20 cellular contexts compared by ENCODE assay signal in the genomic region with DNA sequence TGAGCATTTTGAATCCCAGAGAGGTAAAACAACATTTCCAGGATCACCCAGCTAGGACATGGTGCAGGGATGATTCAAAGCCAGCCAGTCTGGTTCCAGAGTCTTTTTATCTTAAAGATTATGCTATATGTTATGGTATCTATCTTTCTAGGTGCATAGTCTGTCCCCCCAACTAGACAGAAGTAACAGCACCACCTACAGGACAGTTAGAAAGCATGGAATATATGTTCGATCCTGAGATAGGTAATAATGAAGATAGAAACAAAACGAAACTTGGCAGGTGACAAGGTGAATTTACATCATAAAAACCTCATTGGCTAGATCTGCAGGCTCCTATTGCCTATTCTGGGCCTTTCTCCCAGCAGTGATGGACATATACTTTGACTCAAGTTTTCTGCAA.
DNase-seq lines count a peak whose midpoint lies in the region; ATAC-seq, FAIRE-seq and TF ChIP-seq lines count a peak whose summit lies in the region.
"Had no signal": no experiment of that assay in that cellular context is flagged by ENCODE, and none has a peak within 500 bp of the region (broad histone marks: within the 10 kb centered on the region; RNA-seq: fewer than 3 reads in every experiment).

No MANE protein-coding gene starts in this region.

- H3K4me3 ChIP-seq in DND-41 (ENCODE audit: low read depth in 1 of 2, low read length in 2 of 2): no peak overlapping the region
- no peak overlapping the region for H3K4me3 ChIP-seq in astrocyte (ENCODE audit: insufficient read depth, low read depth, low read length)
- no peak overlapping the region for H3K4me3 ChIP-seq in osteoblast (ENCODE audit: insufficient read depth, low read length)
- H3K4me3 ChIP-seq: thoracic aorta had no signal

- H3K4me1 Mint-ChIP-seq in astrocyte (ENCODE audit: low read depth, unreplicated experiment): no peaks in the 10 kb centered on the region
- H3K4me1 Mint-ChIP-seq: B cell; naive thymus-derived CD8-positive, alpha-beta T cell; T-cell had no signal

- H3K4me3 Mint-ChIP-seq in astrocyte (ENCODE audit: unreplicated experiment): no peak overlapping the region
- H3K4me3 Mint-ChIP-seq: B cell; naive thymus-derived CD8-positive, alpha-beta T cell; T-cell had no signal

- peaks cover 7% of the 10 kb centered on the region for H3K9me3 Mint-ChIP-seq in astrocyte (ENCODE audit: unreplicated experiment)

- H3K27ac Mint-ChIP-seq in astrocyte (ENCODE audit: unreplicated experiment): no peak overlapping the region
- H3K27ac Mint-ChIP-seq: B cell; naive thymus-derived CD8-positive, alpha-beta T cell; T-cell had no signal

- H4K20me1 ChIP-seq in DND-41 (ENCODE audit: insufficient read depth, low read length) (no peaks in the 10 kb centered on the region), astrocyte (ENCODE audit: insufficient read depth, low read length) (no peaks in the 10 kb centered on the region), osteoblast (ENCODE audit: insufficient read depth, low read length) (no peaks in the 10 kb centered on the region)

- no peak overlapping the region for H3K27ac ChIP-seq in 22Rv1
- no peak overlapping the region for H3K27ac ChIP-seq in DND-41 (ENCODE audit: low read length)
- H3K27ac ChIP-seq in astrocyte (ENCODE audit: low read depth, low read length): no peak overlapping the region
- no peak overlapping the region for H3K27ac ChIP-seq in osteoblast (ENCODE audit: low read depth, low read length)
- H3K27ac ChIP-seq: thoracic aorta had no signal

- H3K36me3 Mint-ChIP-seq in astrocyte (ENCODE audit: low read depth, unreplicated experiment): no peaks in the 10 kb centered on the region
- H3K36me3 Mint-ChIP-seq: naive thymus-derived CD8-positive, alpha-beta T cell; T-cell had no signal

- DNase-seq in DND-41 (no peak), NAMALWA (ENCODE audit: low spot score) (peak; percentile 4), astrocyte (ENCODE audit: low read depth) (no peak), cerebellum (ENCODE audit: low spot score) (no peak), osteoblast (ENCODE audit: insufficient read length, low spot score, missing footprints) (no peak), SKM-1 (lab: John Stamatoyannopoulos, UW; ENCODE audit: unreplicated experiment) (no peak)
- DNase-seq: activated CD4-positive, CD25-positive, alpha-beta regulatory T cell; activated naive CD4-positive, alpha-beta T cell treated with Interleukin-2 at 50 U/mL for 16 hours; IMR-90; naive thymus-derived CD8-positive, alpha-beta T cell; NCI-H187; NK-92 treated with Interleukin-12 subunit alpha and Interleukin-12 subunit beta, amount 100 ng/mL, for 24 hours; retina; stimulated activated CD4-positive, alpha-beta T cell treated with anti-CD3 and anti-CD28 coated beads, Interleukin-2, amount 100 ng/mL, for 24 hours; stimulated activated CD8-positive, alpha-beta memory T cell treated with anti-CD3 and anti-CD28 coated beads, Interleukin-4, amount 100 ng/mL, for 48 hours; T-cell had no signal

- H3K27me3 ChIP-seq in DND-41 (ENCODE audit: insufficient read depth, low read length, poor library complexity) (no peaks in the 10 kb centered on the region), astrocyte (ENCODE audit: insufficient read depth, low read length) (no peaks in the 10 kb centered on the region), osteoblast (ENCODE audit: insufficient read depth, low read length) (no peaks in the 10 kb centered on the region)

- FAIRE-seq in astrocyte (lab: Jason Lieb, UNC): peak; percentile 64

- H3K4me2 ChIP-seq in DND-41 (ENCODE audit: insufficient read depth, low read length): no peak overlapping the region
- no peak overlapping the region for H3K4me2 ChIP-seq in astrocyte (ENCODE audit: low read length)
- H3K4me2 ChIP-seq in osteoblast (ENCODE audit: insufficient read depth, low read length): no peak overlapping the region

- peak; percentile 29 for TF ChIP-seq CTCF in 22Rv1 (IDR thresholded peaks at IDR 0.05)
- TF ChIP-seq CTCF in DND-41 (IDR thresholded peaks at IDR 0.05; ENCODE audit: borderline replicate concordance, extremely low read depth, low read length, poor library complexity, severe bottlenecking): peak; percentile 52
- TF ChIP-seq CTCF in astrocyte (IDR thresholded peaks at IDR 0.05; ENCODE audit: insufficient read depth, low read depth, low read length): no peak
- TF ChIP-seq CTCF in osteoblast (IDR thresholded peaks at IDR 0.05; ENCODE audit: extremely low read depth, low read depth, low read length): no peak

- H3K79me2 ChIP-seq in DND-41 (ENCODE audit: insufficient read depth, low read length) (no peaks in the 10 kb centered on the region), astrocyte (ENCODE audit: insufficient read depth, low read length) (no peaks in the 10 kb centered on the region), osteoblast (ENCODE audit: insufficient read depth, low read length) (no peaks in the 10 kb centered on the region)

- H3K9ac ChIP-seq in DND-41 (ENCODE audit: low read depth, low read length): no peak overlapping the region
- H3K9ac ChIP-seq in astrocyte (ENCODE audit: low read length): no peak overlapping the region

- H3K9me3 ChIP-seq in DND-41 (ENCODE audit: insufficient read depth, low read length, severe bottlenecking): no peaks in the 10 kb centered on the region
- H3K9me3 ChIP-seq in astrocyte (ENCODE audit: insufficient read depth, low read depth, low read length): no peaks in the 10 kb centered on the region
- no peaks in the 10 kb centered on the region for H3K9me3 ChIP-seq in osteoblast (ENCODE audit: low read depth, low read length)
- H3K9me3 ChIP-seq: thoracic aorta had no signal

- H2AFZ ChIP-seq in DND-41 (ENCODE audit: low read depth, low read length) (no peak overlapping the region), astrocyte (ENCODE audit: low read depth, low read length) (no peak overlapping the region), osteoblast (ENCODE audit: low read length) (no peak overlapping the region)

- H3K36me3 ChIP-seq in DND-41 (ENCODE audit: insufficient read depth, low read length) (no peaks in the 10 kb centered on the region), astrocyte (ENCODE audit: insufficient read depth, low read length) (no peaks in the 10 kb centered on the region), osteoblast (ENCODE audit: insufficient read depth, low read length) (no peaks in the 10 kb centered on the region)
- H3K36me3 ChIP-seq: thoracic aorta had no signal

- no peaks in the 10 kb centered on the region for H3K4me1 ChIP-seq in DND-41 (ENCODE audit: insufficient read depth, low read length)
- no peaks in the 10 kb centered on the region for H3K4me1 ChIP-seq in astrocyte (ENCODE audit: insufficient read depth, low read length)
- H3K4me1 ChIP-seq in osteoblast (ENCODE audit: insufficient read depth, low read length): no peaks in the 10 kb centered on the region

- ATAC-seq in DND-41 (ENCODE audit: insufficient read depth, low read depth): no peak
- ATAC-seq in HG03159 (IDR thresholded peaks at IDR 0.05; ENCODE audit: unreplicated experiment): no peak
- ATAC-seq: naive thymus-derived CD8-positive, alpha-beta T cell; T-cell had no signal

- no peaks in the 10 kb centered on the region for H3K27me3 Mint-ChIP-seq in astrocyte (ENCODE audit: low read depth, unreplicated experiment)
- H3K27me3 Mint-ChIP-seq: B cell; naive thymus-derived CD8-positive, alpha-beta T cell had no signal

Comparison
In these comparisons a context has a peak if more than half of its experiments do, and no peak if none do; other contexts are left out.
1. CTCF ChIP-seq: peak in 22Rv1 (single experiment) and DND-41 (single experiment); none in astrocyte (single experiment) and osteoblast (single experiment).